Comparison of ENCODE assay signal across 1 cellular context in the genomic region with DNA sequence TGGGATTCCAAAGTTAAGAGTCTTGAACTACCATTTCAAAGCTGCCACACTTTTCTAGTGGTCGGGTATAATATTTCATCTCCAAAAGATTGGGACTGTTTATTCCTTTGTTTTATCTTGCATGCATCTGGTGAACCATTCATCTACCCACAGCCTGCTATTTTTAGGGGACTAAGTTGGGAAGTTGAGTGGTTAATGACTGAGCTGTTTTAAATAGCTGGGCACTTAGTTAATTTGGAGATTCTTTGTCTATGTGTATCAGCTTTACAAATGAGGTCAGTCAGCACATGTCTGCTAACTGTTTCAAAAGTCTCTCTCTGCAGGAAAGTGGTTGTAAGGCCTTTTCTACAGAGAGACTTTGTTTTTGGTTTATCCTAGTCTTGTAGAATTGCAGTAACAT.
TF ChIP-seq lines count a peak whose summit lies in the region.

No MANE protein-coding gene starts in this region.

TF ChIP-seq in WTC11, 78 proteins besides CTCF, POLR2A, EP300 and RAD21:
- TF ChIP-seq, protein P1, sequence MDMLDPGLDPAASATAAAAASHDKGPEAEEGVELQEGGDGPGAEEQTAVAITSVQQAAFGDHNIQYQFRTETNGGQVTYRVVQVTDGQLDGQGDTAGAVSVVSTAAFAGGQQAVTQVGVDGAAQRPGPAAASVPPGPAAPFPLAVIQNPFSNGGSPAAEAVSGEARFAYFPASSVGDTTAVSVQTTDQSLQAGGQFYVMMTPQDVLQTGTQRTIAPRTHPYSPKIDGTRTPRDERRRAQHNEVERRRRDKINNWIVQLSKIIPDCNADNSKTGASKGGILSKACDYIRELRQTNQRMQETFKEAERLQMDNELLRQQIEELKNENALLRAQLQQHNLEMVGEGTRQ (CRISPR knock-in tag; IDR thresholded peaks at IDR 0.05), result no peak
- TF ChIP-seq TEAD1 (CRISPR knock-in tag; IDR thresholded peaks at IDR 0.05) (no peak), NR2C2 (CRISPR knock-in tag; IDR thresholded peaks at IDR 0.05) (no peak)
- TF ChIP-seq, protein P2, sequence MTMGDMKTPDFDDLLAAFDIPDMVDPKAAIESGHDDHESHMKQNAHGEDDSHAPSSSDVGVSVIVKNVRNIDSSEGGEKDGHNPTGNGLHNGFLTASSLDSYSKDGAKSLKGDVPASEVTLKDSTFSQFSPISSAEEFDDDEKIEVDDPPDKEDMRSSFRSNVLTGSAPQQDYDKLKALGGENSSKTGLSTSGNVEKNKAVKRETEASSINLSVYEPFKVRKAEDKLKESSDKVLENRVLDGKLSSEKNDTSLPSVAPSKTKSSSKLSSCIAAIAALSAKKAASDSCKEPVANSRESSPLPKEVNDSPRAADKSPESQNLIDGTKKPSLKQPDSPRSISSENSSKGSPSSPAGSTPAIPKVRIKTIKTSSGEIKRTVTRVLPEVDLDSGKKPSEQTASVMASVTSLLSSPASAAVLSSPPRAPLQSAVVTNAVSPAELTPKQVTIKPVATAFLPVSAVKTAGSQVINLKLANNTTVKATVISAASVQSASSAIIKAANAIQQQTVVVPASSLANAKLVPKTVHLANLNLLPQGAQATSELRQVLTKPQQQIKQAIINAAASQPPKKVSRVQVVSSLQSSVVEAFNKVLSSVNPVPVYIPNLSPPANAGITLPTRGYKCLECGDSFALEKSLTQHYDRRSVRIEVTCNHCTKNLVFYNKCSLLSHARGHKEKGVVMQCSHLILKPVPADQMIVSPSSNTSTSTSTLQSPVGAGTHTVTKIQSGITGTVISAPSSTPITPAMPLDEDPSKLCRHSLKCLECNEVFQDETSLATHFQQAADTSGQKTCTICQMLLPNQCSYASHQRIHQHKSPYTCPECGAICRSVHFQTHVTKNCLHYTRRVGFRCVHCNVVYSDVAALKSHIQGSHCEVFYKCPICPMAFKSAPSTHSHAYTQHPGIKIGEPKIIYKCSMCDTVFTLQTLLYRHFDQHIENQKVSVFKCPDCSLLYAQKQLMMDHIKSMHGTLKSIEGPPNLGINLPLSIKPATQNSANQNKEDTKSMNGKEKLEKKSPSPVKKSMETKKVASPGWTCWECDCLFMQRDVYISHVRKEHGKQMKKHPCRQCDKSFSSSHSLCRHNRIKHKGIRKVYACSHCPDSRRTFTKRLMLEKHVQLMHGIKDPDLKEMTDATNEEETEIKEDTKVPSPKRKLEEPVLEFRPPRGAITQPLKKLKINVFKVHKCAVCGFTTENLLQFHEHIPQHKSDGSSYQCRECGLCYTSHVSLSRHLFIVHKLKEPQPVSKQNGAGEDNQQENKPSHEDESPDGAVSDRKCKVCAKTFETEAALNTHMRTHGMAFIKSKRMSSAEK (CRISPR knock-in tag; IDR thresholded peaks at IDR 0.05; ENCODE audit: borderline replicate concordance), result no peak
